ENCODE assay signal across 1 cellular context in the genomic region with DNA sequence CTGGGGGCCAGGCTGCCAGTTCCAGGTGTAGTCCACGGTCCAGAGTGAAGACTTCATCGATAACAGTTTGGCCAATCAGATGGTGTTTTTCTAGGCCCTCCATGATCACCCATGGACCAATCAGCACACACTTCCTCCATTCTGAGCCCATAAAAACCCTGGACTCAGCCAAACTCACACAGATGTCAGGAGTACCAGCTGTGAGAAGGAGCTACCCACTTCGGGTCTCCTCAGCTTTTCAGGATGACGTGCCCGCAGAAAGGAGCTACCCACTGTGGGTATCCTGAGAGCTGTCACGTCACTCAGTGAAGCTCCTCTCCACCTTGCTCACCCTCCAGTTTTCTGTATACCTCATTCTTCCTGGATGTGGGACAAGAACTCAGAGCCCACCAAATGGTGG.
A peak's percentile ranks its signal among the peaks of the same experiment; 100 is the strongest.
TF ChIP-seq lines count a peak whose summit lies in the region.

No MANE protein-coding gene starts in this region.

TF ChIP-seq in HepG2, 621 proteins besides CTCF, POLR2A, EP300 and RAD21 (continued from another document):
- 0 out of 2 replicates have a peak, but pooled peaks have one; percentile 26 for TF ChIP-seq CREB1 (IDR thresholded peaks at IDR 0.05)
- TF ChIP-seq CREB1 (CRISPR knock-in tag; IDR thresholded peaks at IDR 0.05) = no peak
- TF ChIP-seq PTBP1 (IDR thresholded peaks at IDR 0.05; ENCODE audit: low read depth, low read length, poor library complexity, severe bottlenecking) = no peak
